Comparison of ENCODE assay signal across 15 cellular contexts in genomic region chr9:111743275-111743674, GRCh38. TPM values are rescaled to one million over a fixed set of nuclear protein-coding genes. Genes with fewer than 3 reads are reported as not detected.
A peak's percentile ranks its signal among the peaks of the same experiment; 100 is the strongest.
DNase-seq lines count a peak whose midpoint lies in the region; ATAC-seq, FAIRE-seq and TF ChIP-seq lines count a peak whose summit lies in the region.
"Had no signal": no experiment of that assay in that cellular context is flagged by ENCODE, and none has a peak within 500 bp of the region (broad histone marks: within the 10 kb centered on the region; RNA-seq: fewer than 3 reads in every experiment).

No MANE protein-coding gene starts in this region.

- TF ChIP-seq CTCF in foreskin keratinocyte (conservative IDR thresholded peaks at IDR 0.05), result no peak

- ATAC-seq in activated T-cell treated with anti-CD3 and anti-CD28 coated beads, Interleukin-2, amount 50 U/mL, for 4 hours, result peak; percentile 93 to 96
- ATAC-seq in foreskin keratinocyte (peak; percentile 100), HG02981 (IDR thresholded peaks at IDR 0.05; ENCODE audit: unreplicated experiment) (no peak)

- peaks cover 28% of the 10 kb centered on the region for H3K4me1 ChIP-seq in foreskin keratinocyte
- H3K4me1 ChIP-seq: right lobe of liver had no signal

- no peaks in the 10 kb centered on the region for H3K9me3 Mint-ChIP-seq in activated T-cell treated with anti-CD3 and anti-CD28 coated beads, Interleukin-2, amount 50 U/mL, for 4 hours

- H3K27ac ChIP-seq in foreskin keratinocyte, result peak overlapping the region; percentile 68
- H3K27ac ChIP-seq: coronary artery, KMS-11, right lobe of liver, thoracic aorta had no signal

- no peaks in the 10 kb centered on the region for H3K27me3 Mint-ChIP-seq in activated T-cell treated with anti-CD3 and anti-CD28 coated beads, Interleukin-2, amount 50 U/mL, for 4 hours (ENCODE audit: low read depth)

- peak; percentile 42 for FAIRE-seq in urothelium cell line (lab: Jason Lieb, UNC)

- H3K4me1 Mint-ChIP-seq in activated T-cell treated with anti-CD3 and anti-CD28 coated beads, Interleukin-2, amount 50 U/mL, for 4 hours (ENCODE audit: low read depth), result peaks cover 4% of the 10 kb centered on the region

- peak; percentile 1 for DNase-seq in stimulated activated naive CD4-positive, alpha-beta T cell treated with Interleukin-2 at 50 U/mL for 16 hours (lab: John Stamatoyannopoulos, UW)
- DNase-seq in stimulated activated naive CD4-positive, alpha-beta T cell (lab: John Stamatoyannopoulos, UW), result no peak
- DNase-seq in activated T-cell treated with anti-CD3 and anti-CD28 coated beads, Interleukin-2, amount 50 U/mL, for 4 hours, result no peak
- DNase-seq in foreskin keratinocyte (peak; percentile 83 to 94), urothelium cell line (ENCODE audit: low spot score) (peak; percentile 37), NCI-H82 (lab: John Stamatoyannopoulos, UW) (no peak), NCI-H2029 treated with DMSO at 0.1 percent for 48 hours (lab: John Stamatoyannopoulos, UW) (no peak)
- DNase-seq: activated CD4-positive, alpha-beta T cell treated with anti-CD3 and anti-CD28 coated beads for 1 hour; NCI-H526; right lobe of liver had no signal

- H3K27me3 ChIP-seq in foreskin keratinocyte, result no peaks in the 10 kb centered on the region
- H3K27me3 ChIP-seq: right lobe of liver had no signal

- H3K4me3 Mint-ChIP-seq in activated T-cell treated with anti-CD3 and anti-CD28 coated beads, Interleukin-2, amount 50 U/mL, for 4 hours, result no peak overlapping the region

- H3K36me3 Mint-ChIP-seq in activated T-cell treated with anti-CD3 and anti-CD28 coated beads, Interleukin-2, amount 50 U/mL, for 4 hours (ENCODE audit: insufficient read depth), result no peaks in the 10 kb centered on the region

RNA-seq across cellular contexts. Expression of gene SHOC1, which starts 51.5 kb away (rescaled TPM):
- not detected for total RNA-seq in activated T-cell treated with anti-CD3 and anti-CD28 coated beads, Interleukin-2, amount 50 U/mL, for 4 hours
- total RNA-seq in foreskin keratinocyte, result 0.03 and 0.04 TPM in 2 replicates
- polyA plus RNA-seq in foreskin keratinocyte, result 0.03 TPM in 1 of 2 replicates, not detected in the other
- total RNA-seq: liver, right lobe of liver, thoracic aorta had no signal

Comparison
In these comparisons a context has a peak if more than half of its experiments do, and no peak if none do; other contexts are left out.
1. DNase-seq: peak in stimulated activated naive CD4-positive, alpha-beta T cell treated with Interleukin-2 at 50 U/mL for 16 hours (single experiment), foreskin keratinocyte (2 of 2) and urothelium cell line (single experiment); none in stimulated activated naive CD4-positive, alpha-beta T cell (0 of 6), activated T-cell treated with anti-CD3 and anti-CD28 coated beads, Interleukin-2, amount 50 U/mL, for 4 hours (single experiment), NCI-H82 (single experiment) and NCI-H2029 treated with DMSO at 0.1 percent for 48 hours (single experiment).